13 cellular contexts compared by ENCODE assay signal in genomic region chr18:68520406-68521075, GRCh38.
DNase-seq lines count a peak whose midpoint lies in the region; ATAC-seq and TF ChIP-seq lines count a peak whose summit lies in the region.
"Had no signal": no experiment of that assay in that cellular context is flagged by ENCODE, and none has a peak within 500 bp of the region (broad histone marks: within the 10 kb centered on the region; RNA-seq: fewer than 3 reads in every experiment).

No MANE protein-coding gene starts in this region.

- H3K4me3 Mint-ChIP-seq in activated naive CD8-positive, alpha-beta T cell treated with anti-CD3 and anti-CD28 coated beads, Interleukin-2, amount 50 U/mL, for 24 hours, result no peak overlapping the region
- H3K4me3 Mint-ChIP-seq: natural killer cell treated with Interleukin-12 subunit alpha and Interleukin-12 subunit beta and Interleukin-15 and Interleukin-18, amount 100 ng/mL, for 72 hours had no signal

- TF ChIP-seq CTCF in astrocyte of the spinal cord (IDR thresholded peaks at IDR 0.05; ENCODE audit: low read depth, low read length), result no peak

- peak; percentile 75 for ATAC-seq in GM18858 (IDR thresholded peaks at IDR 0.05; ENCODE audit: unreplicated experiment)
- peak; percentile 50 for ATAC-seq in HG03039 (IDR thresholded peaks at IDR 0.05; ENCODE audit: unreplicated experiment)
- ATAC-seq in activated naive CD8-positive, alpha-beta T cell treated with anti-CD3 and anti-CD28 coated beads, Interleukin-2, amount 50 U/mL, for 24 hours, result no peak
- ATAC-seq: body of pancreas; natural killer cell treated with Interleukin-12 subunit alpha and Interleukin-12 subunit beta and Interleukin-15 and Interleukin-18, amount 100 ng/mL, for 72 hours had no signal

- DNase-seq in astrocyte of the spinal cord (ENCODE audit: low read depth, low spot score) (peak; percentile 75), putamen (ENCODE audit: low spot score) (peak; percentile 1), HT-29 (ENCODE audit: low spot score) (no peak), posterior cingulate gyrus (no peak)
- DNase-seq in activated naive CD8-positive, alpha-beta T cell treated with anti-CD3 and anti-CD28 coated beads, Interleukin-2, amount 50 U/mL, for 24 hours, result no peak
- DNase-seq in effector CD4-positive, alpha-beta T cell, result no peak
- DNase-seq: activated CD8-positive, alpha-beta memory T cell treated with anti-CD3 and anti-CD28 coated beads, Interleukin-2, amount 50 U/mL, for 4 hours; body of pancreas; NCI-H2029 treated with DMSO at 0.1 percent for 48 hours had no signal

- intact Hi-C loops in posterior cingulate gyrus (cut with DNase I), result no loop called here

- no peaks in the 10 kb centered on the region for H3K9me3 Mint-ChIP-seq in activated naive CD8-positive, alpha-beta T cell treated with anti-CD3 and anti-CD28 coated beads, Interleukin-2, amount 50 U/mL, for 24 hours

- no peaks in the 10 kb centered on the region for H3K4me1 Mint-ChIP-seq in activated naive CD8-positive, alpha-beta T cell treated with anti-CD3 and anti-CD28 coated beads, Interleukin-2, amount 50 U/mL, for 24 hours

- H3K4me3 ChIP-seq in astrocyte of the spinal cord (ENCODE audit: low read depth, low read length), result no peak overlapping the region
- H3K4me3 ChIP-seq: body of pancreas, HAP-1 had no signal

- in situ Hi-C loops in astrocyte of the spinal cord (cut with HindIII; ENCODE audit: low sequenced_read_pairs), result no loop called here

- no peak overlapping the region for H3K27ac Mint-ChIP-seq in activated naive CD8-positive, alpha-beta T cell treated with anti-CD3 and anti-CD28 coated beads, Interleukin-2, amount 50 U/mL, for 24 hours
- H3K27ac Mint-ChIP-seq: natural killer cell treated with Interleukin-12 subunit alpha and Interleukin-12 subunit beta and Interleukin-15 and Interleukin-18, amount 100 ng/mL, for 72 hours had no signal

- H3K27me3 Mint-ChIP-seq in activated naive CD8-positive, alpha-beta T cell treated with anti-CD3 and anti-CD28 coated beads, Interleukin-2, amount 50 U/mL, for 24 hours, result no peaks in the 10 kb centered on the region
- H3K27me3 Mint-ChIP-seq: natural killer cell treated with Interleukin-12 subunit alpha and Interleukin-12 subunit beta and Interleukin-15 and Interleukin-18, amount 100 ng/mL, for 72 hours had no signal

- no peaks in the 10 kb centered on the region for H3K36me3 Mint-ChIP-seq in activated naive CD8-positive, alpha-beta T cell treated with anti-CD3 and anti-CD28 coated beads, Interleukin-2, amount 50 U/mL, for 24 hours (ENCODE audit: low read depth)
- H3K36me3 Mint-ChIP-seq: natural killer cell treated with Interleukin-12 subunit alpha and Interleukin-12 subunit beta and Interleukin-15 and Interleukin-18, amount 100 ng/mL, for 72 hours had no signal

Comparison
In these comparisons a context has a peak if more than half of its experiments do, and no peak if none do; other contexts are left out.
1. DNase-seq: peak in astrocyte of the spinal cord (single experiment) and putamen (single experiment); none in HT-29 (single experiment), activated naive CD8-positive, alpha-beta T cell treated with anti-CD3 and anti-CD28 coated beads, Interleukin-2, amount 50 U/mL, for 24 hours (single experiment), posterior cingulate gyrus (0 of 10) and effector CD4-positive, alpha-beta T cell (single experiment).